ENCODE assay signal across 8 cellular contexts in genomic region chr9:128127568-128127989, GRCh38. TPM values are rescaled to one million over a fixed set of nuclear protein-coding genes. Genes with fewer than 3 reads are reported as not detected.
DNase-seq lines count a peak whose midpoint lies in the region; ATAC-seq, FAIRE-seq and TF ChIP-seq lines count a peak whose summit lies in the region.

PTGES2 (minus strand) TSS chr9:128127729; CDS start chr9:128127717, 12 bp downstream.

- no peaks in the 10 kb centered on the region for H3K9me3 Mint-ChIP-seq in activated T-helper 1 cell treated with anti-CD3 and anti-CD28 coated beads, Interleukin-12 subunit alpha, Interleukin-12 subunit beta, Interleukin-2, Interleukin-4 antibody, amounts not matched to agents 30 ng/mL and 10 ng/mL and 1 ng/mL, durations not matched to agents 14 hours and 24 hours and 36 hours
- H3K9me3 Mint-ChIP-seq in naive thymus-derived CD8-positive, alpha-beta T cell, result no peaks in the 10 kb centered on the region
- peaks cover 4 to 6% of the 10 kb centered on the region in 2 donors for H3K9me3 Mint-ChIP-seq in stimulated activated naive B cell treated with anti-CD40 and anti-IgM and Interleukin-4, amounts not matched to agents 10 μg/mL and 1 μg/mL and 100 μg/mL, for 72 hours

- intact Hi-C loops in activated T-helper 1 cell treated with anti-CD3 and anti-CD28 coated beads, Interleukin-12 subunit alpha, Interleukin-12 subunit beta, Interleukin-2, Interleukin-4 antibody, amounts not matched to agents 30 ng/mL and 10 ng/mL and 1 ng/mL, durations not matched to agents 14 hours and 24 hours and 36 hours (cut with micrococcal nuclease), result loop anchor here (1.0 kb wide), 1 partner anchor 33 kb away; no protein-coding TSS in a partner anchor

- POLR2A ChIA-PET in naive thymus-derived CD8-positive, alpha-beta T cell (lab: Charles Lee), result interaction anchor here (1.1 to 2.4 kb wide), 4 partner anchors 32 to 212 kb away, joined by 3 to 14 read pairs (median 4); partner anchors contain the start of genes BBLN and SWI5

- peaks cover 4% of the 10 kb centered on the region for H3K36me3 Mint-ChIP-seq in activated T-helper 1 cell treated with anti-CD3 and anti-CD28 coated beads, Interleukin-12 subunit alpha, Interleukin-12 subunit beta, Interleukin-2, Interleukin-4 antibody, amounts not matched to agents 30 ng/mL and 10 ng/mL and 1 ng/mL, durations not matched to agents 14 hours and 24 hours and 36 hours (ENCODE audit: low read depth)
- peaks cover 0 to 21% (median 2%) of the 10 kb centered on the region in 3 donors for H3K36me3 Mint-ChIP-seq in naive thymus-derived CD8-positive, alpha-beta T cell
- H3K36me3 Mint-ChIP-seq in stimulated activated naive B cell treated with anti-CD40 and anti-IgM and Interleukin-4, amounts not matched to agents 10 μg/mL and 1 μg/mL and 100 μg/mL, for 72 hours, result peaks cover 16 to 36% of the 10 kb centered on the region in 2 donors

- H3K4me3 ChIP-seq in fibroblast of mammary gland (ENCODE audit: control insufficient read depth, low read depth, low read length), result peak within 1 kb of the TSS; percentile 71

- peaks cover 34% of the 10 kb centered on the region for H3K4me1 Mint-ChIP-seq in activated T-helper 1 cell treated with anti-CD3 and anti-CD28 coated beads, Interleukin-12 subunit alpha, Interleukin-12 subunit beta, Interleukin-2, Interleukin-4 antibody, amounts not matched to agents 30 ng/mL and 10 ng/mL and 1 ng/mL, durations not matched to agents 14 hours and 24 hours and 36 hours (ENCODE audit: low read depth)
- H3K4me1 Mint-ChIP-seq in naive thymus-derived CD8-positive, alpha-beta T cell, result peaks cover 20 to 46% (median 34%) of the 10 kb centered on the region in 4 donors
- H3K4me1 Mint-ChIP-seq in stimulated activated naive B cell treated with anti-CD40 and anti-IgM and Interleukin-4, amounts not matched to agents 10 μg/mL and 1 μg/mL and 100 μg/mL, for 72 hours, result peaks cover 30 to 47% of the 10 kb centered on the region in 2 donors

- no peak for FAIRE-seq in RCC 7860 (lab: Jason Lieb, UNC)

- H3K27me3 Mint-ChIP-seq in activated T-helper 1 cell treated with anti-CD3 and anti-CD28 coated beads, Interleukin-12 subunit alpha, Interleukin-12 subunit beta, Interleukin-2, Interleukin-4 antibody, amounts not matched to agents 30 ng/mL and 10 ng/mL and 1 ng/mL, durations not matched to agents 14 hours and 24 hours and 36 hours (ENCODE audit: insufficient read depth), result peaks cover 13% of the 10 kb centered on the region
- no peaks in the 10 kb centered on the region for H3K27me3 Mint-ChIP-seq in naive thymus-derived CD8-positive, alpha-beta T cell
- H3K27me3 Mint-ChIP-seq in stimulated activated naive B cell treated with anti-CD40 and anti-IgM and Interleukin-4, amounts not matched to agents 10 μg/mL and 1 μg/mL and 100 μg/mL, for 72 hours, result peaks cover 7 to 9% of the 10 kb centered on the region in 2 donors

- peak; percentile 52 for ATAC-seq in GM19452 (IDR thresholded peaks at IDR 0.05; ENCODE audit: unreplicated experiment)
- ATAC-seq in naive thymus-derived CD8-positive, alpha-beta T cell, result peak; percentile 72 to 75
- peak; percentile 69 to 77 for ATAC-seq in stimulated activated naive B cell treated with anti-CD40 and anti-IgM and Interleukin-4, amounts not matched to agents 10 μg/mL and 1 μg/mL and 100 μg/mL, for 72 hours (replicated peaks)

- peak within 1 kb of the TSS; percentile 90 for H3K4me3 Mint-ChIP-seq in activated T-helper 1 cell treated with anti-CD3 and anti-CD28 coated beads, Interleukin-12 subunit alpha, Interleukin-12 subunit beta, Interleukin-2, Interleukin-4 antibody, amounts not matched to agents 30 ng/mL and 10 ng/mL and 1 ng/mL, durations not matched to agents 14 hours and 24 hours and 36 hours
- H3K4me3 Mint-ChIP-seq in naive thymus-derived CD8-positive, alpha-beta T cell, result peak within 1 kb of the TSS; percentile 92 to 99 (median 98)
- peak within 1 kb of the TSS; percentile 96 to 97 for H3K4me3 Mint-ChIP-seq in stimulated activated naive B cell treated with anti-CD40 and anti-IgM and Interleukin-4, amounts not matched to agents 10 μg/mL and 1 μg/mL and 100 μg/mL, for 72 hours

- no peak for TF ChIP-seq CTCF in fibroblast of mammary gland (conservative IDR thresholded peaks at IDR 0.05; ENCODE audit: control insufficient read depth, insufficient read depth, low read depth, low read length)

- DNase-seq in COLO829 (ENCODE audit: low spot score), result peak; percentile 40
- peak; percentile 70 for DNase-seq in HPDE6-E6E7 (ENCODE audit: extremely low spot score)
- DNase-seq in RCC 7860 (ENCODE audit: low spot score), result peak; percentile 38
- peak; percentile 80 for DNase-seq in activated T-helper 1 cell treated with anti-CD3 and anti-CD28 coated beads, Interleukin-12 subunit alpha, Interleukin-12 subunit beta, Interleukin-2, Interleukin-4 antibody, amounts not matched to agents 30 ng/mL and 10 ng/mL and 1 ng/mL, durations not matched to agents 14 hours and 24 hours and 36 hours (ENCODE audit: low spot score)
- peak; percentile 81 for DNase-seq in fibroblast of mammary gland (ENCODE audit: low read depth)
- DNase-seq in naive thymus-derived CD8-positive, alpha-beta T cell, result peak; percentile 72 to 89 (median 82)
- DNase-seq in stimulated activated naive B cell treated with anti-CD40 and anti-IgM and Interleukin-4, amounts not matched to agents 10 μg/mL and 1 μg/mL and 100 μg/mL, for 72 hours, result peak; percentile 77

- H3K27ac Mint-ChIP-seq in activated T-helper 1 cell treated with anti-CD3 and anti-CD28 coated beads, Interleukin-12 subunit alpha, Interleukin-12 subunit beta, Interleukin-2, Interleukin-4 antibody, amounts not matched to agents 30 ng/mL and 10 ng/mL and 1 ng/mL, durations not matched to agents 14 hours and 24 hours and 36 hours, result peak within 1 kb of the TSS; percentile 99
- peak within 1 kb of the TSS; percentile 98 to 100 (median 99) for H3K27ac Mint-ChIP-seq in naive thymus-derived CD8-positive, alpha-beta T cell
- peak within 1 kb of the TSS; percentile 100 for H3K27ac Mint-ChIP-seq in stimulated activated naive B cell treated with anti-CD40 and anti-IgM and Interleukin-4, amounts not matched to agents 10 μg/mL and 1 μg/mL and 100 μg/mL, for 72 hours

RNA-seq across cellular contexts. Expression of gene PTGES2, which starts in this region (rescaled TPM):
- total RNA-seq in activated T-helper 1 cell treated with anti-CD3 and anti-CD28 coated beads, Interleukin-12 subunit alpha, Interleukin-12 subunit beta, Interleukin-2, Interleukin-4 antibody, amounts not matched to agents 30 ng/mL and 10 ng/mL and 1 ng/mL, durations not matched to agents 14 hours and 24 hours and 36 hours, result 87.7 and 89.2 TPM in 2 replicates
- total RNA-seq in naive thymus-derived CD8-positive, alpha-beta T cell, result 10 to 100 TPM; 69.2 to 75.6 TPM
- 10 to 100 TPM; 28.9 to 49.8 (median 33.3) TPM for polyA plus RNA-seq in naive thymus-derived CD8-positive, alpha-beta T cell

Comparison
In these comparisons a context has a peak if more than half of its experiments do, and no peak if none do; other contexts are left out.
1. Peak in every context shown above with its lines: DNase-seq, ATAC-seq and H3K4me3 ChIP-seq.